In genomic region chr22:42333544-42333943, GRCh38 we compare ENCODE assay signal across 27 cellular contexts.
"Had no signal": no experiment of that assay in that cellular context is flagged by ENCODE, and none has a peak within 500 bp of the region (broad histone marks: within the 10 kb centered on the region; RNA-seq: fewer than 3 reads in every experiment).

No MANE protein-coding gene starts in this region.

- H3K27ac ChIP-seq: esophagus muscularis mucosa, foreskin keratinocyte, gastrocnemius medialis, heart right ventricle had no signal

- H3K4me3 Mint-ChIP-seq: activated CD8-positive, alpha-beta T cell treated with anti-CD3 and anti-CD28 coated beads for 36 hours; activated naive CD8-positive, alpha-beta T cell; activated T-cell treated with anti-CD3 and anti-CD28 coated beads, Interleukin-2, amount 50 U/mL, for 4 hours; activated T-helper 17 cell treated with anti-CD3 and anti-CD28 coated beads, Interleukin-2, amount 50 U/mL, for 72 hours; effector memory CD8-positive, alpha-beta T cell had no signal

- H3K4me1 ChIP-seq: foreskin keratinocyte, gastrocnemius medialis, heart right ventricle had no signal

- ATAC-seq: activated CD8-positive, alpha-beta T cell treated with anti-CD3 and anti-CD28 coated beads for 36 hours; activated T-cell treated with anti-CD3 and anti-CD28 coated beads, Interleukin-2, amount 50 U/mL, for 4 hours; activated T-helper 17 cell treated with anti-CD3 and anti-CD28 coated beads, Interleukin-2, amount 50 U/mL, for 72 hours; effector memory CD8-positive, alpha-beta T cell; foreskin keratinocyte; gastrocnemius medialis; heart right ventricle had no signal

- FAIRE-seq: astrocyte, colon had no signal

- H3K4me3 ChIP-seq: esophagus muscularis mucosa, gastrocnemius medialis, heart right ventricle had no signal

- H3K27me3 ChIP-seq: esophagus muscularis mucosa had no signal

- H3K9me3 ChIP-seq: esophagus muscularis mucosa, gastrocnemius medialis, heart right ventricle had no signal

- H3K27ac Mint-ChIP-seq: activated CD8-positive, alpha-beta T cell treated with anti-CD3 and anti-CD28 coated beads for 36 hours; activated naive CD8-positive, alpha-beta T cell; activated T-helper 17 cell treated with anti-CD3 and anti-CD28 coated beads, Interleukin-2, amount 50 U/mL, for 72 hours; effector memory CD8-positive, alpha-beta T cell had no signal

- H3K36me3 Mint-ChIP-seq: activated naive CD8-positive, alpha-beta T cell had no signal

- H3K9me3 Mint-ChIP-seq: activated CD8-positive, alpha-beta T cell treated with anti-CD3 and anti-CD28 coated beads for 36 hours; activated T-cell treated with anti-CD3 and anti-CD28 coated beads, Interleukin-2, amount 50 U/mL, for 4 hours; activated T-helper 17 cell treated with anti-CD3 and anti-CD28 coated beads, Interleukin-2, amount 50 U/mL, for 72 hours; effector memory CD8-positive, alpha-beta T cell had no signal

- H3K27me3 Mint-ChIP-seq: activated CD8-positive, alpha-beta T cell treated with anti-CD3 and anti-CD28 coated beads for 36 hours; activated naive CD8-positive, alpha-beta T cell; activated T-helper 17 cell treated with anti-CD3 and anti-CD28 coated beads, Interleukin-2, amount 50 U/mL, for 72 hours had no signal

- DNase-seq: activated CD4-positive, alpha-beta T cell treated with anti-CD3 and anti-CD28 coated beads for 1 hour; activated CD4-positive, alpha-beta T cell treated with anti-CD3 and anti-CD28 coated beads for 48 hours; activated CD4-positive, alpha-beta T cell treated with anti-CD3 and anti-CD28 coated beads, Interleukin-2, amount 50 U/mL, for 1 hour; activated CD4-positive, alpha-beta T cell treated with anti-CD3 and anti-CD28 coated beads, Interleukin-2, amount 50 U/mL, for 48 hours; activated CD8-positive, alpha-beta memory T cell treated with anti-CD3 and anti-CD28 coated beads for 24 hours; activated CD8-positive, alpha-beta T cell treated with anti-CD3 and anti-CD28 coated beads for 36 hours; activated effector memory CD4-positive, alpha-beta T cell treated with Interleukin-2 at 50 U/mL for 16 hours; activated gamma-delta T cell treated with Interleukin-2 at 50 U/mL for 16 hours; activated naive CD4-positive, alpha-beta T cell treated with anti-CD3 and anti-CD28 coated beads, Interleukin-2, amount 50 U/mL, for 16 hours; activated naive CD4-positive, alpha-beta T cell treated with Interleukin-2 at 50 U/mL for 16 hours; activated T-cell treated with anti-CD3 and anti-CD28 coated beads, Interleukin-2, amount 50 U/mL, for 4 hours; amniotic stem cell; anterior cingulate cortex; caudate nucleus; cortex of kidney; dermis blood vessel endothelial cell; effector CD4-positive, alpha-beta T cell; effector memory CD8-positive, alpha-beta T cell; erythroblast; foreskin keratinocyte; gastrocnemius medialis; heart right ventricle had no signal

- H3K36me3 ChIP-seq: esophagus muscularis mucosa, gastrocnemius medialis, heart right ventricle had no signal
